28 cellular contexts compared by ENCODE assay signal in the genomic region with DNA sequence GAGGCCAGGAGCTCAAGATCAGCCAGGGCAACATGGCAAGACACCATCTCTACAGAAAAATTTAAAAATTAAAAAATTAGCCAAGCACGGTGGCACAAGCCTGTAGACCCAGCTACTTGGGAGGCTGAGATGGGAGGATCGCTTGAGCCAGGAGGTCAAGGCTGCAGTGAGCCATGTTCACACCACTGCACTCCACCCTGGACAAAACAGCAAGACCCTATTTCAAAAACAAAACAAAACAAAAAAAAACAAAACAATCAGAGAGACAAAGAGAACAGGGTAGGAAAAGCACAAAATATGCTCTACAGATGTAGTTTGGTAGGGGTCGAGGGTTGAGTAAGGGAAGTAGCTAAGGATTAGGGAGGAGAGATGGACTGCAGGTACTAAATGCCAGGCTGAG. TPM values are rescaled to one million over a fixed set of nuclear protein-coding genes. Genes with fewer than 3 reads are reported as not detected.
A peak's percentile ranks its signal among the peaks of the same experiment; 100 is the strongest.
DNase-seq lines count a peak whose midpoint lies in the region; ATAC-seq and TF ChIP-seq lines count a peak whose summit lies in the region.
"Had no signal": no experiment of that assay in that cellular context is flagged by ENCODE, and none has a peak within 500 bp of the region (broad histone marks: within the 10 kb centered on the region; RNA-seq: fewer than 3 reads in every experiment).

No MANE protein-coding gene starts in this region.

- no peak for TF ChIP-seq CTCF in nephron (IDR thresholded peaks at IDR 0.05; ENCODE audit: unreplicated experiment in 3 of 3)
- no peak for TF ChIP-seq CTCF in spleen (IDR thresholded peaks at IDR 0.05 in 8 of 11, conservative IDR thresholded peaks at IDR 0.05 in 3 of 11)

- POLR2A ChIA-PET in CD4-positive, alpha-beta memory T cell (lab: Charles Lee; ENCODE audit: partially characterized antibody), result no interaction called here
- POLR2A ChIA-PET in activated CD8-positive, alpha-beta T cell treated with anti-CD3 and anti-CD28 coated beads, Interleukin-2, amount 10 ng/mL, durations not matched to agents 7 days and 5 days (lab: Charles Lee), result no interaction called here

- no peaks in the 10 kb centered on the region for H3K27me3 ChIP-seq in CD4-positive, CD25-positive, alpha-beta regulatory T cell (ENCODE audit: control insufficient read depth, insufficient read depth, low read length)
- H3K27me3 ChIP-seq in CD4-positive, alpha-beta memory T cell (ENCODE audit: insufficient read depth, low read length), result no peaks in the 10 kb centered on the region
- H3K27me3 ChIP-seq in spleen (replicated peaks in 1 of 7), result no peaks in the 10 kb centered on the region
- H3K27me3 ChIP-seq: esophagus muscularis mucosa, foreskin keratinocyte, heart left ventricle, right atrium auricular region had no signal

- peaks cover 3% of the 10 kb centered on the region for H3K4me1 ChIP-seq in CD4-positive, CD25-positive, alpha-beta regulatory T cell (ENCODE audit: control insufficient read depth, insufficient read depth, low read length, poor library complexity, severe bottlenecking)
- peaks cover 11% of the 10 kb centered on the region for H3K4me1 ChIP-seq in CD4-positive, alpha-beta memory T cell (ENCODE audit: insufficient read depth, low read length)
- peaks cover 0 to 16% (median 8%) of the 10 kb centered on the region in 6 donors for H3K4me1 ChIP-seq in spleen
- H3K4me1 ChIP-seq: parathyroid adenoma, right atrium auricular region had no signal

- H3K27me3 Mint-ChIP-seq in CD4-positive, CD25-positive, alpha-beta regulatory T cell, result no peaks in the 10 kb centered on the region
- H3K27me3 Mint-ChIP-seq in CD4-positive, alpha-beta memory T cell, result no peaks in the 10 kb centered on the region
- no peaks in the 10 kb centered on the region for H3K27me3 Mint-ChIP-seq in activated CD8-positive, alpha-beta T cell treated with anti-CD3 and anti-CD28 coated beads, Interleukin-2, amount 10 ng/mL, durations not matched to agents 7 days and 5 days (ENCODE audit: low read depth)
- H3K27me3 Mint-ChIP-seq in nephron (ENCODE audit: low read depth), result no peaks in the 10 kb centered on the region
- H3K27me3 Mint-ChIP-seq: activated naive CD8-positive, alpha-beta T cell treated with anti-CD3 and anti-CD28 coated beads, Interleukin-2, amount 50 U/mL, for 24 hours; activated T-helper 17 cell treated with anti-CD3 and anti-CD28 coated beads, Interleukin-2, amount 50 U/mL, for 72 hours had no signal

- peaks cover 0 to 2% (median 0%) of the 10 kb centered on the region in 7 donors for H3K9me3 Mint-ChIP-seq in CD4-positive, CD25-positive, alpha-beta regulatory T cell
- H3K9me3 Mint-ChIP-seq in CD4-positive, alpha-beta memory T cell, result peaks cover 0 to 11% (median 0%) of the 10 kb centered on the region in 8 donors
- H3K9me3 Mint-ChIP-seq in activated CD8-positive, alpha-beta T cell treated with anti-CD3 and anti-CD28 coated beads, Interleukin-2, amount 10 ng/mL, durations not matched to agents 7 days and 5 days (ENCODE audit: insufficient read depth), result no peaks in the 10 kb centered on the region
- no peaks in the 10 kb centered on the region for H3K9me3 Mint-ChIP-seq in nephron
- H3K9me3 Mint-ChIP-seq: activated naive CD8-positive, alpha-beta T cell treated with anti-CD3 and anti-CD28 coated beads, Interleukin-2, amount 50 U/mL, for 24 hours; activated T-helper 17 cell treated with anti-CD3 and anti-CD28 coated beads, Interleukin-2, amount 50 U/mL, for 72 hours; dendritic cell treated with granulocyte-macrophage colony-stimulating factor and Interleukin-4, amounts not matched to agents 40 ng/mL and 50 ng/mL, for 4 days; GM23338 had no signal

- no peak overlapping the region for H3K4me3 ChIP-seq in CD4-positive, CD25-positive, alpha-beta regulatory T cell (ENCODE audit: low read depth, low read length)
- H3K4me3 ChIP-seq in CD4-positive, alpha-beta memory T cell (ENCODE audit: low read length in 2 of 2), result no peak overlapping the region
- H3K4me3 ChIP-seq in spleen, result no peak overlapping the region
- H3K4me3 ChIP-seq: esophagus muscularis mucosa, GM23338, heart left ventricle, right atrium auricular region had no signal

- no peak for TF ChIP-seq POLR2A in spleen (IDR thresholded peaks at IDR 0.05)

- no peaks in the 10 kb centered on the region for H3K36me3 ChIP-seq in CD4-positive, CD25-positive, alpha-beta regulatory T cell (ENCODE audit: control insufficient read depth, insufficient read depth, low read length)
- no peaks in the 10 kb centered on the region for H3K36me3 ChIP-seq in CD4-positive, alpha-beta memory T cell (ENCODE audit: insufficient read depth, low read length)
- H3K36me3 ChIP-seq in spleen, result no peaks in the 10 kb centered on the region
- H3K36me3 ChIP-seq: right atrium auricular region had no signal

- H3K4me3 Mint-ChIP-seq in CD4-positive, CD25-positive, alpha-beta regulatory T cell, result peak overlapping the region in 2 of 4 donors; percentile 19 to 85
- H3K4me3 Mint-ChIP-seq in CD4-positive, alpha-beta memory T cell, result peak overlapping the region in 2 of 8 donors; percentile 9 to 37
- no peak overlapping the region for H3K4me3 Mint-ChIP-seq in activated CD8-positive, alpha-beta T cell treated with anti-CD3 and anti-CD28 coated beads, Interleukin-2, amount 10 ng/mL, durations not matched to agents 7 days and 5 days
- peak overlapping the region; percentile 41 to 67 (median 65) for H3K4me3 Mint-ChIP-seq in nephron
- H3K4me3 Mint-ChIP-seq: activated naive CD8-positive, alpha-beta T cell treated with anti-CD3 and anti-CD28 coated beads, Interleukin-2, amount 50 U/mL, for 24 hours; activated T-helper 17 cell treated with anti-CD3 and anti-CD28 coated beads, Interleukin-2, amount 50 U/mL, for 72 hours; dendritic cell treated with granulocyte-macrophage colony-stimulating factor and Interleukin-4, amounts not matched to agents 40 ng/mL and 50 ng/mL, for 4 days; GM23338 had no signal

- ATAC-seq in CD4-positive, CD25-positive, alpha-beta regulatory T cell (ENCODE audit: low read depth in 2 of 2), result no peak
- no peak for ATAC-seq in activated CD8-positive, alpha-beta T cell treated with anti-CD3 and anti-CD28 coated beads, Interleukin-2, amount 10 ng/mL, durations not matched to agents 7 days and 5 days
- ATAC-seq: activated naive CD8-positive, alpha-beta T cell treated with anti-CD3 and anti-CD28 coated beads, Interleukin-2, amount 50 U/mL, for 24 hours; activated T-helper 17 cell treated with anti-CD3 and anti-CD28 coated beads, Interleukin-2, amount 50 U/mL, for 72 hours; foreskin keratinocyte; GM23338; heart left ventricle had no signal

- no peak for DNase-seq in CD4-positive, CD25-positive, alpha-beta regulatory T cell
- no peak for DNase-seq in CD4-positive, alpha-beta memory T cell
- no peak for DNase-seq in activated CD8-positive, alpha-beta T cell treated with anti-CD3 and anti-CD28 coated beads, Interleukin-2, amount 10 ng/mL, durations not matched to agents 7 days and 5 days
- DNase-seq in SIG-M5 (lab: John Stamatoyannopoulos, UW) (no peak), spleen (no peak), EL (no peak)
- DNase-seq: activated CD8-positive, alpha-beta memory T cell treated with anti-CD3 and anti-CD28 coated beads, Interleukin-2, amount 50 U/mL, for 4 hours; activated naive CD8-positive, alpha-beta T cell treated with anti-CD3 and anti-CD28 coated beads, Interleukin-2, amount 50 U/mL, for 24 hours; central memory CD4-positive, alpha-beta T cell; DMS 273 treated with DMSO at 0.1 percent for 48 hours; foreskin keratinocyte; heart left ventricle; Karpas-422; NCI-H1417 treated with DMSO at 0.1 percent for 48 hours; NCI-H2107; NCI-H82; RPMI8226; SK-N-SH; stimulated activated CD4-positive, alpha-beta T cell treated with anti-CD3 and anti-CD28 coated beads, Interleukin-2, amount 100 ng/mL, for 48 hours had no signal

- CTCF ChIA-PET in CD4-positive, alpha-beta memory T cell (lab: Charles Lee; ENCODE audit: partially characterized antibody), result interaction anchor here (0.9 kb wide), 1 partner anchor 14 kb away, joined by 3 read pairs; no protein-coding TSS in a partner anchor
- CTCF ChIA-PET in activated CD8-positive, alpha-beta T cell treated with anti-CD3 and anti-CD28 coated beads, Interleukin-2, amount 10 ng/mL, durations not matched to agents 7 days and 5 days (lab: Charles Lee), result interaction anchor here (1.3 kb wide), 1 partner anchor 214 kb away, joined by 3 read pairs; no protein-coding TSS in a partner anchor

- H3K4me1 Mint-ChIP-seq in CD4-positive, CD25-positive, alpha-beta regulatory T cell, result peaks cover 0 to 15% (median 7%) of the 10 kb centered on the region in 4 donors
- peaks cover 1 to 16% (median 8%) of the 10 kb centered on the region in 4 donors for H3K4me1 Mint-ChIP-seq in CD4-positive, alpha-beta memory T cell
- peaks cover 11% of the 10 kb centered on the region for H3K4me1 Mint-ChIP-seq in activated CD8-positive, alpha-beta T cell treated with anti-CD3 and anti-CD28 coated beads, Interleukin-2, amount 10 ng/mL, durations not matched to agents 7 days and 5 days (ENCODE audit: low read depth)
- peaks cover 6% of the 10 kb centered on the region for H3K4me1 Mint-ChIP-seq in nephron

- intact Hi-C loops in CD4-positive, alpha-beta memory T cell (cut with micrococcal nuclease), result no loop called here
- intact Hi-C loops in spleen (cut with DNase I; ENCODE audit: low total_unique reads), result no loop called here

- no peaks in the 10 kb centered on the region for H3K9me3 ChIP-seq in CD4-positive, CD25-positive, alpha-beta regulatory T cell (ENCODE audit: control insufficient read depth in 2 of 2, low read length in 2 of 2)
- no peaks in the 10 kb centered on the region for H3K9me3 ChIP-seq in CD4-positive, alpha-beta memory T cell (ENCODE audit: control insufficient read depth in 1 of 2, low read length in 2 of 2)
- H3K9me3 ChIP-seq in spleen, result no peaks in the 10 kb centered on the region
- H3K9me3 ChIP-seq: esophagus muscularis mucosa, heart left ventricle, right atrium auricular region, SK-N-SH had no signal

- WGBS in spleen, 5 donors, result 93 to 98% (median 94%) methylated on average over 3 of the region's 3 CpGs

- H3K36me3 Mint-ChIP-seq in CD4-positive, CD25-positive, alpha-beta regulatory T cell, result no peaks in the 10 kb centered on the region
- H3K36me3 Mint-ChIP-seq in CD4-positive, alpha-beta memory T cell, result peaks cover 0 to 7% of the 10 kb centered on the region in 2 donors
- H3K36me3 Mint-ChIP-seq in activated CD8-positive, alpha-beta T cell treated with anti-CD3 and anti-CD28 coated beads, Interleukin-2, amount 10 ng/mL, durations not matched to agents 7 days and 5 days (ENCODE audit: low read depth), result peaks cover 10% of the 10 kb centered on the region
- peaks cover 17% of the 10 kb centered on the region for H3K36me3 Mint-ChIP-seq in nephron (ENCODE audit: low read depth)

- H3K27ac ChIP-seq in CD4-positive, CD25-positive, alpha-beta regulatory T cell (ENCODE audit: insufficient read depth, low read length, poor library complexity, severe bottlenecking), result peak overlapping the region; percentile 5
- H3K27ac ChIP-seq in CD4-positive, alpha-beta memory T cell (ENCODE audit: low read depth, low read length), result no peak overlapping the region
- H3K27ac ChIP-seq in spleen, result no peak overlapping the region
- H3K27ac ChIP-seq: esophagus muscularis mucosa, foreskin keratinocyte, heart left ventricle, parathyroid adenoma, right atrium auricular region had no signal

- peak overlapping the region; percentile 44 to 72 (median 68) for H3K27ac Mint-ChIP-seq in CD4-positive, CD25-positive, alpha-beta regulatory T cell
- H3K27ac Mint-ChIP-seq in CD4-positive, alpha-beta memory T cell, result peak overlapping the region in 5 of 7 donors; percentile 0 to 78 (median 44)
- peak overlapping the region; percentile 5 for H3K27ac Mint-ChIP-seq in activated CD8-positive, alpha-beta T cell treated with anti-CD3 and anti-CD28 coated beads, Interleukin-2, amount 10 ng/mL, durations not matched to agents 7 days and 5 days
- H3K27ac Mint-ChIP-seq in nephron, result peak overlapping the region in 2 of 3 experiments; percentile 5 to 25
- H3K27ac Mint-ChIP-seq: activated naive CD8-positive, alpha-beta T cell treated with anti-CD3 and anti-CD28 coated beads, Interleukin-2, amount 50 U/mL, for 24 hours; activated T-helper 17 cell treated with anti-CD3 and anti-CD28 coated beads, Interleukin-2, amount 50 U/mL, for 72 hours; dendritic cell treated with granulocyte-macrophage colony-stimulating factor and Interleukin-4, amounts not matched to agents 40 ng/mL and 50 ng/mL, for 4 days; GM23338 had no signal

RNA-seq across cellular contexts. Expression of gene DYNLT2B, which starts 3.4 kb away (rescaled TPM):
- 9.1 TPM for total RNA-seq in CD4-positive, CD25-positive, alpha-beta regulatory T cell
- 10 to 100 TPM; 13.8 to 20.7 (median 16.9) TPM for polyA plus RNA-seq in CD4-positive, CD25-positive, alpha-beta regulatory T cell
- total RNA-seq in CD4-positive, alpha-beta memory T cell, result 1 to 10 TPM; 6.0 to 7.4 TPM
- 10 to 100 TPM; 18.5 to 31.1 TPM for polyA plus RNA-seq in CD4-positive, alpha-beta memory T cell
- 10 to 100 TPM; 12.0 to 21.1 TPM for total RNA-seq in activated CD8-positive, alpha-beta T cell treated with anti-CD3 and anti-CD28 coated beads, Interleukin-2, amount 10 ng/mL, durations not matched to agents 7 days and 5 days
- 10 to 100 TPM in 1 of 7 donors, 1 to 10 TPM in 6; 1.7 to 10.4 (median 4.8) TPM for total RNA-seq in spleen
- 10 to 100 TPM; 15.1 to 21.3 (median 17.2) TPM for polyA plus RNA-seq in spleen

RNA-seq across cellular contexts. Expression of gene TM4SF19, which starts 23.6 kb away (rescaled TPM):
- not detected for total RNA-seq in CD4-positive, CD25-positive, alpha-beta regulatory T cell
- polyA plus RNA-seq in CD4-positive, CD25-positive, alpha-beta regulatory T cell, result under 1 TPM in 1 of 4 donors, not detected in 3; 0.15 TPM
- 1 to 10 TPM; 2.4 to 2.6 TPM for total RNA-seq in CD4-positive, alpha-beta memory T cell
- under 1 TPM in 1 of 2 donors, not detected in 1; 0.11 TPM for polyA plus RNA-seq in CD4-positive, alpha-beta memory T cell
- not detected for total RNA-seq in activated CD8-positive, alpha-beta T cell treated with anti-CD3 and anti-CD28 coated beads, Interleukin-2, amount 10 ng/mL, durations not matched to agents 7 days and 5 days
- total RNA-seq in spleen, result under 1 TPM in 1 of 7 donors, not detected in 6; 0.46 TPM
- 1 to 10 TPM in 1 of 3 donors, not detected in 2; 6.5 TPM for polyA plus RNA-seq in spleen
- total RNA-seq: activated T-helper 17 cell treated with anti-CD3 and anti-CD28 coated beads, Interleukin-2, amount 50 U/mL, for 72 hours; esophagus muscularis mucosa; GM23338; right atrium auricular region; T-helper 2 cell treated with Interferon-gamma antibody and Interleukin-4, amounts not matched to agents 100 ng/mL and 5 ng/mL, for 36 hours; urinary bladder had no signal
- polyA plus RNA-seq: heart left ventricle, SK-N-SH, urinary bladder had no signal

RNA-seq across cellular contexts. Expression of gene PCYT1A, which starts 27.1 kb away (rescaled TPM):
- 87.4 TPM for total RNA-seq in CD4-positive, CD25-positive, alpha-beta regulatory T cell
- 10 to 100 TPM; 21.4 to 25.2 (median 22.9) TPM for polyA plus RNA-seq in CD4-positive, CD25-positive, alpha-beta regulatory T cell
- total RNA-seq in CD4-positive, alpha-beta memory T cell, result 10 to 100 TPM; 70.1 to 73.7 TPM
- polyA plus RNA-seq in CD4-positive, alpha-beta memory T cell, result 10 to 100 TPM; 11.0 to 25.5 TPM
- 10 to 100 TPM; 53.2 to 57.3 TPM for total RNA-seq in activated CD8-positive, alpha-beta T cell treated with anti-CD3 and anti-CD28 coated beads, Interleukin-2, amount 10 ng/mL, durations not matched to agents 7 days and 5 days
- total RNA-seq in spleen, result 100 to 1,000 TPM in 3 of 7 donors, 10 to 100 TPM in 4; 63.2 to 128 (median 94.9) TPM
- 10 to 100 TPM; 10.6 to 27.1 (median 24.9) TPM for polyA plus RNA-seq in spleen

Comparison
In these comparisons a context has a peak if more than half of its experiments do, and no peak if none do; other contexts are left out.
1. H3K27ac Mint-ChIP-seq: peak in every context shown above with its lines; median percentile 68 in CD4-positive, CD25-positive, alpha-beta regulatory T cell; 44 in CD4-positive, alpha-beta memory T cell; 15 in nephron; 5 in activated CD8-positive, alpha-beta T cell treated with anti-CD3 and anti-CD28 coated beads, Interleukin-2, amount 10 ng/mL, durations not matched to agents 7 days and 5 days.